Comparison of ENCODE assay signal across 8 cellular contexts in genomic region chr4:77385124-77385969, GRCh38.
DNase-seq lines count a peak whose midpoint lies in the region; ATAC-seq and TF ChIP-seq lines count a peak whose summit lies in the region.

No MANE protein-coding gene starts in this region.

- WGBS in lower leg skin, 2 donors = 5 to 8% methylated on average over 4 of the region's 4 CpGs

- H3K4me1 Mint-ChIP-seq in activated CD4-positive, alpha-beta T cell treated with anti-CD3 and anti-CD28 coated beads, Interleukin-2, amount 10 ng/mL, durations not matched to agents 7 days and 5 days = peaks cover 4% of the 10 kb centered on the region

- DNase-seq in NCI-H2081 (lab: John Stamatoyannopoulos, UW) (peak; percentile 8 to 47), NCI-H2081 treated with DMSO at 0.1 percent for 48 hours (lab: John Stamatoyannopoulos, UW) (no peak), NCI-H2171 treated with DMSO at 0.1 percent for 48 hours (lab: John Stamatoyannopoulos, UW) (peak; percentile 18), dedifferentiated amniotic fluid mesenchymal stem cell (ENCODE audit: extremely low spot score) (peak; percentile 60), lower leg skin (ENCODE audit: low spot score in 2 of 2) (peak; percentile 41 to 87)
- DNase-seq in activated CD4-positive, alpha-beta T cell treated with anti-CD3 and anti-CD28 coated beads, Interleukin-2, amount 10 ng/mL, durations not matched to agents 7 days and 5 days = peak; percentile 61
- DNase-seq in stimulated activated CD4-positive, alpha-beta T cell treated with anti-CD3 and anti-CD28 coated beads, TNF-alpha, amount 100 ng/mL, for 48 hours (ENCODE audit: low read depth in 3 of 3) = peak; percentile 7 to 45 (median 13)

- H3K27ac Mint-ChIP-seq in activated CD4-positive, alpha-beta T cell treated with anti-CD3 and anti-CD28 coated beads, Interleukin-2, amount 10 ng/mL, durations not matched to agents 7 days and 5 days = no peak overlapping the region

- POLR2A ChIA-PET in activated CD4-positive, alpha-beta T cell treated with anti-CD3 and anti-CD28 coated beads, Interleukin-2, amount 10 ng/mL, durations not matched to agents 7 days and 5 days (lab: Charles Lee) = no interaction called here

- H3K27me3 Mint-ChIP-seq in activated CD4-positive, alpha-beta T cell treated with anti-CD3 and anti-CD28 coated beads, Interleukin-2, amount 10 ng/mL, durations not matched to agents 7 days and 5 days = no peaks in the 10 kb centered on the region

- intact Hi-C loops in lower leg skin (cut with DNase I; ENCODE audit: low total_unique reads) = loop anchor here (10.0 kb wide), 2 partner anchors 49 to 209 kb away; no protein-coding TSS in a partner anchor

- peak; percentile 66 for ATAC-seq in HG02678 (IDR thresholded peaks at IDR 0.05; ENCODE audit: unreplicated experiment)

- TF ChIP-seq POLR2A in lower leg skin (IDR thresholded peaks at IDR 0.05) = no peak

- H3K9me3 Mint-ChIP-seq in activated CD4-positive, alpha-beta T cell treated with anti-CD3 and anti-CD28 coated beads, Interleukin-2, amount 10 ng/mL, durations not matched to agents 7 days and 5 days = no peaks in the 10 kb centered on the region

- no peak overlapping the region for H3K4me3 Mint-ChIP-seq in activated CD4-positive, alpha-beta T cell treated with anti-CD3 and anti-CD28 coated beads, Interleukin-2, amount 10 ng/mL, durations not matched to agents 7 days and 5 days

- no peak for TF ChIP-seq CTCF in lower leg skin (IDR thresholded peaks at IDR 0.05)

- no peaks in the 10 kb centered on the region for H3K36me3 Mint-ChIP-seq in activated CD4-positive, alpha-beta T cell treated with anti-CD3 and anti-CD28 coated beads, Interleukin-2, amount 10 ng/mL, durations not matched to agents 7 days and 5 days (ENCODE audit: low read depth)

- no peak overlapping the region for H3K4me3 ChIP-seq in lower leg skin (ENCODE audit: low read depth, poor library complexity, severe bottlenecking)

- CTCF ChIA-PET in activated CD4-positive, alpha-beta T cell treated with anti-CD3 and anti-CD28 coated beads, Interleukin-2, amount 10 ng/mL, durations not matched to agents 7 days and 5 days (lab: Charles Lee) = interaction anchor here (0.6 to 1.1 kb wide), 3 partner anchors 10 to 236 kb away, joined by 3 read pairs; no protein-coding TSS in a partner anchor
